Comparison of ENCODE assay signal across 18 cellular contexts in genomic region chr11:92123540-92123939, GRCh38.
DNase-seq lines count a peak whose midpoint lies in the region; ATAC-seq and TF ChIP-seq lines count a peak whose summit lies in the region.
"Had no signal": no experiment of that assay in that cellular context is flagged by ENCODE, and none has a peak within 500 bp of the region (broad histone marks: within the 10 kb centered on the region; RNA-seq: fewer than 3 reads in every experiment).

No MANE protein-coding gene starts in this region.

- H3K9me3 ChIP-seq in osteoblast (ENCODE audit: low read depth, low read length) = no peaks in the 10 kb centered on the region
- H3K9me3 ChIP-seq: testis had no signal

- no peak for TF ChIP-seq CTCF in brain microvascular endothelial cell (IDR thresholded peaks at IDR 0.05; ENCODE audit: low read depth, low read length, missing control alignments)
- TF ChIP-seq CTCF in osteoblast (IDR thresholded peaks at IDR 0.05; ENCODE audit: extremely low read depth, low read depth, low read length) = no peak

- H3K27ac ChIP-seq in brain microvascular endothelial cell (no peak overlapping the region), osteoblast (ENCODE audit: low read depth, low read length) (peak overlapping the region; percentile 36)
- H3K27ac ChIP-seq: testis had no signal

- peaks cover 6% of the 10 kb centered on the region for H3K4me1 ChIP-seq in osteoblast (ENCODE audit: insufficient read depth, low read length)
- H3K4me1 ChIP-seq: testis had no signal

- H2AFZ ChIP-seq in osteoblast (ENCODE audit: low read length) = no peak overlapping the region

- intact Hi-C loops in posterior vena cava (cut with DNase I) = no loop called here

- DNase-seq in EH (ENCODE audit: low read depth) (peak; percentile 86), NCI-H226 (peak; percentile 91), brain microvascular endothelial cell (peak; percentile 13), osteoblast (ENCODE audit: insufficient read length, low spot score, missing footprints) (no peak), posterior vena cava (ENCODE audit: low spot score) (no peak), NCI-H82 treated with DMSO at 0.1 percent for 48 hours (lab: John Stamatoyannopoulos, UW; ENCODE audit: unreplicated experiment) (no peak), GF-D8 (lab: John Stamatoyannopoulos, UW) (no peak)
- DNase-seq: Calu3; cerebellar nuclear complex; effector memory CD4-positive, alpha-beta T cell; GDM1; KBM-7; naive thymus-derived CD8-positive, alpha-beta T cell; NCI-H1092; NCI-H2171; posterior cingulate gyrus; testis had no signal

- no peaks in the 10 kb centered on the region for H3K36me3 ChIP-seq in brain microvascular endothelial cell (replicated peaks)
- no peaks in the 10 kb centered on the region for H3K36me3 ChIP-seq in osteoblast (ENCODE audit: insufficient read depth, low read length)

- in situ Hi-C loops in brain microvascular endothelial cell (cut with HindIII; ENCODE audit: low pct_ligation_motif_present, low sequenced_read_pairs) = no loop called here

- no peak overlapping the region for H3K4me2 ChIP-seq in osteoblast (ENCODE audit: insufficient read depth, low read length)

- H3K4me3 ChIP-seq in brain microvascular endothelial cell (ENCODE audit: low read depth, low read length) (no peak overlapping the region), osteoblast (ENCODE audit: insufficient read depth, low read length) (no peak overlapping the region)
- H3K4me3 ChIP-seq: testis had no signal

- no peaks in the 10 kb centered on the region for H3K79me2 ChIP-seq in osteoblast (ENCODE audit: insufficient read depth, low read length)

- no peaks in the 10 kb centered on the region for H3K27me3 ChIP-seq in brain microvascular endothelial cell (replicated peaks)
- no peaks in the 10 kb centered on the region for H3K27me3 ChIP-seq in osteoblast (ENCODE audit: insufficient read depth, low read length)
- H3K27me3 ChIP-seq: testis had no signal

- no peak for ATAC-seq in GM21529 (IDR thresholded peaks at IDR 0.05; ENCODE audit: unreplicated experiment)
- ATAC-seq: naive thymus-derived CD8-positive, alpha-beta T cell had no signal

- no peaks in the 10 kb centered on the region for H4K20me1 ChIP-seq in osteoblast (ENCODE audit: insufficient read depth, low read length)

Comparison
In these comparisons a context has a peak if more than half of its experiments do, and no peak if none do; other contexts are left out.
1. DNase-seq: peak in EH (single experiment), NCI-H226 (single experiment) and brain microvascular endothelial cell (single experiment); none in osteoblast (single experiment), posterior vena cava (single experiment), NCI-H82 treated with DMSO at 0.1 percent for 48 hours (single experiment) and GF-D8 (single experiment).